Comparison of ENCODE assay signal across 23 cellular contexts in genomic region chr10:1579141-1579491, GRCh38.
"Had no signal": no experiment of that assay in that cellular context is flagged by ENCODE, and none has a peak within 500 bp of the region (broad histone marks: within the 10 kb centered on the region; RNA-seq: fewer than 3 reads in every experiment).

No MANE protein-coding gene starts in this region.

- H3K27ac ChIP-seq: PC-9, Peyer's patch, SJCRH30, SK-N-MC had no signal

- H3K36me3 ChIP-seq: MG63, Peyer's patch, SJCRH30 had no signal

- ATAC-seq: Right ventricle myocardium inferior had no signal

- H3K4me1 ChIP-seq: Peyer's patch, SJCRH30 had no signal

- H3K27me3 ChIP-seq: Peyer's patch, SJCRH30 had no signal

- DNase-seq: KBM-7, MG63, NCI-H1092, NCI-H1105 treated with DMSO at 0.1 percent for 48 hours, NCI-H1417 treated with DMSO at 0.1 percent for 48 hours, NCI-H146, NCI-H1694 treated with DMSO at 0.1 percent for 48 hours, NCI-H1930, NCI-H2081 treated with DMSO at 0.1 percent for 48 hours, NCI-H2171, NCI-H226, NCI-H446, NCI-H510A, NCI-H524 treated with DMSO at 0.1 percent for 48 hours, NCI-H69, NCI-H774, OCI-M1, PC-9, SHP77 treated with DMSO at 0.1 percent for 48 hours, SJCRH30 had no signal

- H2AFZ ChIP-seq: PC-9 had no signal

- H3K9me3 ChIP-seq: MG63, Peyer's patch, SJCRH30 had no signal

- H3K4me3 ChIP-seq: MG63, PC-9, Peyer's patch, SJCRH30, SK-N-MC had no signal

- H3K4me2 ChIP-seq: PC-9 had no signal
